In genomic region chr7:114358911-114359310, GRCh38 we compare ENCODE assay signal across 37 cellular contexts. TPM values are rescaled to one million over a fixed set of nuclear protein-coding genes. Genes with fewer than 3 reads are reported as not detected.
"Had no signal": no experiment of that assay in that cellular context is flagged by ENCODE, and none has a peak within 500 bp of the region (broad histone marks: within the 10 kb centered on the region; RNA-seq: fewer than 3 reads in every experiment).

No MANE protein-coding gene starts in this region.

- H3K9me3 ChIP-seq: MG63 had no signal

- DNase-seq: Karpas-422, Kasumi-1, MG63, MM.1S, MV-4-11, NCI-H1048, NCI-H1092, NCI-H1092 treated with DMSO at 0.1 percent for 48 hours, NCI-H1105, NCI-H1105 treated with DMSO at 0.1 percent for 48 hours, NCI-H1417, NCI-H1417 treated with DMSO at 0.1 percent for 48 hours, NCI-H1436, NCI-H1436 treated with DMSO at 0.1 percent for 48 hours, NCI-H146, NCI-H1694, NCI-H1694 treated with DMSO at 0.1 percent for 48 hours, NCI-H187, NCI-H187 treated with DMSO at 0.1 percent for 48 hours, NCI-H1930, NCI-H2029, NCI-H2029 treated with DMSO at 0.1 percent for 48 hours, NCI-H2081, NCI-H2081 treated with DMSO at 0.1 percent for 48 hours, NCI-H2107, NCI-H2171, NCI-H2171 treated with DMSO at 0.1 percent for 48 hours, NCI-H2227 treated with DMSO at 0.1 percent for 48 hours, NCI-H226, NCI-H345, NCI-H446, NCI-H446 treated with DMSO at 0.1 percent for 48 hours, NCI-H510A had no signal

- H3K4me3 ChIP-seq: MG63 had no signal

- H3K27ac ChIP-seq: KMS-11 had no signal

- H3K27me3 ChIP-seq: MG63 had no signal

- H3K36me3 ChIP-seq: MG63 had no signal

RNA-seq across cellular contexts. Expression of gene FOXP2, which starts 55.7 kb away (rescaled TPM):
- total RNA-seq: M059J, MCF 10A, NCI-H460 had no signal
